ENCODE assay signal across 1 cellular context in the genomic region with DNA sequence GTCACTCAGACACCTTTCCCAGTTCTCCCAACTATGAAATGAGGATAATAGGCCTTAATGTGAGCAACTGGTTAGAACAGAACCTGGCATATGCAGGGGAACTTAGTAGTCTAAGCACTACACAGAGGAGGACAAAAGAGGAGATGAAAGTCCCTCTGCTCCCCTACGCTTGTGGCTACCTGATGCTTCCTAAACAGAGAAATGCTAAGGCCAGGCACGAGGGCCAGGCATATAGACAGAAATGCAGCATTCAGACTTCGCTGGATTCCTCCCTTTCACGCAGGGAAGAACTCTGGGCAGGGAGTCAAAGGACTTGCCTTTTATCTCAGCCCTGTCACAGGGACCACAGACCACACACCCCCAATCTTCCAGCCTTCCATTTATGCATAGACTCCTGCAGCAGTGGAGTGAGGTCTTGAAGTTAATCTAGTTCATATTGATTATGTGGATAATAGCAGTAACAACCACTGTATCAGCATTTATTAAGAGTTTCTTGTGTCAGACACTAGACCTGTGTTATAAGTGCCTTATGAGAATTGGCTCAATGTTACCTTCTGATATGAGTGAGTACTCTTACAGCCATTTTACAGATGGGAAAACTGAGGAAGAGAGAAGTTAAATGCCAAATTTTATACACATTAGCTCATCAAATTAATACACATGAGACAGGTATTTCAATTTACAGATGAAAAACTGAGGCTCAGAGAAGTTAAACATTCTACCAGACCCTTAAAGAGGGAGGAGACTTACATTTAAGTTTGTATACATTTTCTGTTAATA.
A peak's percentile ranks its signal among the peaks of the same experiment; 100 is the strongest.
TF ChIP-seq lines count a peak whose summit lies in the region.

No MANE protein-coding gene starts in this region.

TF ChIP-seq in HepG2, 621 proteins besides CTCF, POLR2A, EP300 and RAD21:
- TF ChIP-seq, protein P1, sequence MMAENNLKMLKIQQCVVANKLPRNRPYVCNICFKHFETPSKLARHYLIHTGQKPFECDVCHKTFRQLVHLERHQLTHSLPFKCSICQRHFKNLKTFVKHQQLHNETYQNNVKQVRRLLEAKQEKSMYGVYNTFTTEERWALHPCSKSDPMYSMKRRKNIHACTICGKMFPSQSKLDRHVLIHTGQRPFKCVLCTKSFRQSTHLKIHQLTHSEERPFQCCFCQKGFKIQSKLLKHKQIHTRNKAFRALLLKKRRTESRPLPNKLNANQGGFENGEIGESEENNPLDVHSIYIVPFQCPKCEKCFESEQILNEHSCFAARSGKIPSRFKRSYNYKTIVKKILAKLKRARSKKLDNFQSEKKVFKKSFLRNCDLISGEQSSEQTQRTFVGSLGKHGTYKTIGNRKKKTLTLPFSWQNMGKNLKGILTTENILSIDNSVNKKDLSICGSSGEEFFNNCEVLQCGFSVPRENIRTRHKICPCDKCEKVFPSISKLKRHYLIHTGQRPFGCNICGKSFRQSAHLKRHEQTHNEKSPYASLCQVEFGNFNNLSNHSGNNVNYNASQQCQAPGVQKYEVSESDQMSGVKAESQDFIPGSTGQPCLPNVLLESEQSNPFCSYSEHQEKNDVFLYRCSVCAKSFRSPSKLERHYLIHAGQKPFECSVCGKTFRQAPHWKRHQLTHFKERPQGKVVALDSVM (CRISPR knock-in tag; IDR thresholded peaks at IDR 0.05) = no peak
- TF ChIP-seq ZNF629 (CRISPR knock-in tag; conservative IDR thresholded peaks at IDR 0.05) (peak; percentile 69), MAFK (conservative IDR thresholded peaks at IDR 0.05 in 1 of 2, IDR thresholded peaks at IDR 0.05 in 1 of 2; ENCODE audit: low read length in 2 of 2) (peak in 1 of 2 experiments; percentile 28; a peak in 1 of 4 replicates)
